In genomic region chr18:48159816-48160215, GRCh38 we compare ENCODE assay signal across 25 cellular contexts.
DNase-seq lines count a peak whose midpoint lies in the region; ATAC-seq, FAIRE-seq and TF ChIP-seq lines count a peak whose summit lies in the region.
"Had no signal": no experiment of that assay in that cellular context is flagged by ENCODE, and none has a peak within 500 bp of the region (broad histone marks: within the 10 kb centered on the region; RNA-seq: fewer than 3 reads in every experiment).

No MANE protein-coding gene starts in this region.

- peaks cover 2 to 42% (median 29%) of the 10 kb centered on the region in 4 experiments for H3K27me3 ChIP-seq in H1 (replicated peaks in 1 of 4; ENCODE audit: control insufficient read depth in 3 of 4, extremely low read depth in 1 of 4, insufficient read depth in 3 of 4, low read length in 3 of 4)

- TF ChIP-seq POLR2A in H1 (IDR thresholded peaks at IDR 0.05; ENCODE audit: control extremely low read depth in 1 of 2, low read depth in 2 of 2, low read length in 2 of 2), result no peak

- no peak for TF ChIP-seq RAD21 in H1 (IDR thresholded peaks at IDR 0.05 in 1 of 2, conservative IDR thresholded peaks at IDR 0.05 in 1 of 2; ENCODE audit: low read depth in 2 of 2, low read length in 2 of 2)

- no peak overlapping the region for H4K5ac ChIP-seq in H1 (ENCODE audit: insufficient read length, low read depth, low read length)

- no peak overlapping the region for H2BK12ac ChIP-seq in H1 (ENCODE audit: low read depth, low read length)

- no peaks in the 10 kb centered on the region for H3K36me3 Mint-ChIP-seq in CD14-positive monocyte

- CTCF ChIA-PET in RWPE1 (lab: Yijun Ruan, JAX), result interaction anchor here (1.1 kb wide), 1 partner anchor 131 kb away, joined by 3 read pairs; no protein-coding TSS in a partner anchor
- CTCF ChIA-PET in H1 (lab: Charles Lee; ENCODE audit: partially characterized antibody), result interaction anchor here (0.8 to 1.4 kb wide), 5 partner anchors 8 to 316 kb away, joined by 3 to 6 read pairs (median 4); no protein-coding TSS in a partner anchor

- no peak overlapping the region for H3K56ac ChIP-seq in H1 (replicated peaks; ENCODE audit: insufficient read length, low read depth, low read length)

- no peak overlapping the region for H2BK120ac ChIP-seq in H1 (replicated peaks; ENCODE audit: low read depth, low read length)

- no peak overlapping the region for H2BK20ac ChIP-seq in H1 (ENCODE audit: low read length)

- H3K18ac ChIP-seq in H1 (ENCODE audit: extremely low read depth, low read length), result no peak overlapping the region

- H4K8ac ChIP-seq in H1 (ENCODE audit: extremely low read depth, insufficient read depth, low read length), result no peak overlapping the region

- no peak overlapping the region for H2BK15ac ChIP-seq in H1 (ENCODE audit: low read length)

- no peak overlapping the region for H2BK5ac ChIP-seq in H1 (ENCODE audit: low read depth, low read length)

- H3K23ac ChIP-seq in H1 (ENCODE audit: insufficient read length), result no peak overlapping the region

- intact Hi-C loops in CD14-positive monocyte (cut with micrococcal nuclease), result loop anchor here (5.0 kb wide), 1 partner anchor 252 kb away; no protein-coding TSS in a partner anchor

- TF ChIP-seq EP300 in H1 (IDR thresholded peaks at IDR 0.05; ENCODE audit: borderline replicate concordance in 1 of 2, low read depth in 2 of 2, low read length in 2 of 2), result no peak

- no peaks in the 10 kb centered on the region for H4K20me1 ChIP-seq in H1 (replicated peaks in 1 of 2; ENCODE audit: control insufficient read depth in 1 of 2, insufficient read depth in 2 of 2, low read length in 2 of 2)

- POLR2A ChIA-PET in RWPE1 (lab: Yijun Ruan, JAX; ENCODE audit: low non-redundant PET), result no interaction called here
- POLR2A ChIA-PET in H1 (lab: Charles Lee; ENCODE audit: partially characterized antibody), result no interaction called here

- no peak overlapping the region for H3K4ac ChIP-seq in H1 (replicated peaks; ENCODE audit: insufficient read length, low read depth, low read length)

- H4K91ac ChIP-seq in H1 (replicated peaks; ENCODE audit: insufficient read length, low read length), result no peak overlapping the region

- peaks cover 3% of the 10 kb centered on the region; the same call in 1 of the 2 replicates for H3K23me2 ChIP-seq in H1 (ENCODE audit: low read depth, low read length)

- H3K9ac ChIP-seq in H1 (replicated peaks in 1 of 4; ENCODE audit: extremely low read depth in 1 of 4, low read depth in 3 of 4, low read length in 3 of 4), result no peak overlapping the region

- no peak overlapping the region for H3K4me3 Mint-ChIP-seq in CD14-positive monocyte

- peaks cover 9% of the 10 kb centered on the region for H3K4me1 Mint-ChIP-seq in CD14-positive monocyte

- peaks cover 0 to 2% (median 0%) of the 10 kb centered on the region in 7 donors for H3K9me3 Mint-ChIP-seq in CD14-positive monocyte

- no peak overlapping the region for H3K4me2 ChIP-seq in H1 (ENCODE audit: insufficient read depth in 1 of 2, low read depth in 2 of 2, low read length in 2 of 2)

- peaks cover 2 to 9% (median 7%) of the 10 kb centered on the region in 4 experiments for H3K4me1 ChIP-seq in H1 (replicated peaks in 1 of 4; ENCODE audit: control insufficient read depth in 3 of 4, insufficient read depth in 4 of 4, low read length in 3 of 4)

- H3K9me3 ChIP-seq in H1 (ENCODE audit: insufficient read depth in 2 of 2, low read depth in 1 of 2, low read length in 1 of 2), result no peaks in the 10 kb centered on the region

- no peak for FAIRE-seq in H1 (lab: Jason Lieb, UNC)
- FAIRE-seq: A204.1, GM18507, HepG2 had no signal

- H3K79me1 ChIP-seq in H1 (ENCODE audit: low read depth, low read length), result no peaks in the 10 kb centered on the region

- no peaks in the 10 kb centered on the region for H3K36me3 ChIP-seq in H1 (ENCODE audit: control insufficient read depth in 2 of 4, insufficient read depth in 4 of 4, low read length in 3 of 4)

- TF ChIP-seq CTCF in CD14-positive monocyte (IDR thresholded peaks at IDR 0.05) (no peak), RWPE1 (conservative IDR thresholded peaks at IDR 0.05; ENCODE audit: low read depth) (no peak), H1 (IDR thresholded peaks at IDR 0.05; ENCODE audit: control extremely low read depth in 1 of 3, insufficient read depth in 1 of 3, low read depth in 1 of 3, low read length in 3 of 3) (no peak)

- no peak overlapping the region for H3K4me3 ChIP-seq in H1 (ENCODE audit: extremely low read depth in 1 of 4, insufficient read depth in 2 of 4, low read depth in 3 of 4, low read length in 4 of 4)
- H3K4me3 ChIP-seq: PC-9 had no signal

- peak; percentile 10 for DNase-seq in CD14-positive monocyte (ENCODE audit: low spot score)
- DNase-seq in RWPE1 (ENCODE audit: low spot score), result no peak
- DNase-seq in H1 (ENCODE audit: low read depth in 1 of 2, low spot score in 2 of 2), result no peak
- DNase-seq in left lobe of liver (ENCODE audit: low spot score), result peak; percentile 30
- no peak for DNase-seq in NCI-H82 treated with DMSO at 0.1 percent for 48 hours (lab: John Stamatoyannopoulos, UW; ENCODE audit: unreplicated experiment)
- DNase-seq in DMS53 treated with DMSO at 0.1 percent for 48 hours (lab: John Stamatoyannopoulos, UW; ENCODE audit: unreplicated experiment), result no peak
- DNase-seq in COR-L47 (lab: John Stamatoyannopoulos, UW), result no peak
- DNase-seq: C1 segment of cervical spinal cord, DMS153, H7, Karpas-422, NCI-H1092 treated with DMSO at 0.1 percent for 48 hours, NCI-H1436, NCI-H1930, NCI-H2107, NCI-H446, NCI-H524 treated with DMSO at 0.1 percent for 48 hours, NCI-H774, PC-9, RPMI8226, SHP77 had no signal

- no peak overlapping the region for H3K14ac ChIP-seq in H1 (ENCODE audit: insufficient read length)

- H3K27me3 Mint-ChIP-seq in CD14-positive monocyte (ENCODE audit: low read depth in 3 of 3), result peaks cover 13 to 40% (median 23%) of the 10 kb centered on the region in 3 donors

- 0 out of 2 replicates have a peak overlapping the region, but pooled peaks have one; percentile 66 for H2AK5ac ChIP-seq in H1 (ENCODE audit: low read depth, low read length)

- H3K27ac Mint-ChIP-seq in CD14-positive monocyte, result no peak overlapping the region

- H2AFZ ChIP-seq in H1 (ENCODE audit: low read length), result no peak overlapping the region
- H2AFZ ChIP-seq: PC-9 had no signal

- H3K79me2 ChIP-seq in H1 (ENCODE audit: control insufficient read depth in 1 of 2, insufficient read depth in 2 of 2, low read length in 2 of 2), result no peaks in the 10 kb centered on the region

- 85% methylated on average over 7 of the region's 7 CpGs; no CpG with 5 or more reads in 1 of the 2 experiments for whole genome bisulfite sequencing in H1 (ENCODE audit: extremely low coverage in 1 of 2, insufficient coverage in 1 of 2, insufficient read length in 1 of 2, insufficient replicate concordance in 2 of 2, low coverage in 1 of 2, low lambda C conversion rate in 2 of 2, missing lambda C conversion rate in 1 of 2), 2 experiments

- ATAC-seq in left lobe of liver, result no peak
- no peak for ATAC-seq in GM21528 (IDR thresholded peaks at IDR 0.05; ENCODE audit: low FRiP score, unreplicated experiment)
- ATAC-seq: HepG2 had no signal

- H3K27ac ChIP-seq in RWPE1 (peak overlapping the region; percentile 96), H1 (ENCODE audit: low read depth, low read length) (no peak overlapping the region)
- H3K27ac ChIP-seq: PC-9 had no signal

TF ChIP-seq in H1, 55 proteins besides CTCF, POLR2A, EP300 and RAD21:
- TF ChIP-seq TAF1 (IDR thresholded peaks at IDR 0.05; ENCODE audit: low read depth, low read length) (no peak), RFX5 (IDR thresholded peaks at IDR 0.05; ENCODE audit: borderline replicate concordance, low read depth, low read length) (no peak), GTF2F1 (IDR thresholded peaks at IDR 0.05; ENCODE audit: borderline replicate concordance, low read depth, low read length) (no peak), SP4 (IDR thresholded peaks at IDR 0.05; ENCODE audit: low read length) (no peak), ASH2L (IDR thresholded peaks at IDR 0.05; ENCODE audit: low read length) (no peak), HDAC2 (IDR thresholded peaks at IDR 0.05; ENCODE audit: borderline replicate concordance in 1 of 2, low read depth in 2 of 2, low read length in 2 of 2) (no peak)
- TF ChIP-seq, protein P1, sequence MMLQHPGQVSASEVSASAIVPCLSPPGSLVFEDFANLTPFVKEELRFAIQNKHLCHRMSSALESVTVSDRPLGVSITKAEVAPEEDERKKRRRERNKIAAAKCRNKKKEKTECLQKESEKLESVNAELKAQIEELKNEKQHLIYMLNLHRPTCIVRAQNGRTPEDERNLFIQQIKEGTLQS (IDR thresholded peaks at IDR 0.05; ENCODE audit: insufficient read depth, low read depth, low read length), result no peak

Comparison
In these comparisons a context has a peak if more than half of its experiments do, and no peak if none do; other contexts are left out.
1. DNase-seq: peak in CD14-positive monocyte (single experiment) and left lobe of liver (single experiment); none in RWPE1 (single experiment), H1 (0 of 2), NCI-H82 treated with DMSO at 0.1 percent for 48 hours (single experiment), DMS53 treated with DMSO at 0.1 percent for 48 hours (single experiment) and COR-L47 (single experiment).